In the genomic region with DNA sequence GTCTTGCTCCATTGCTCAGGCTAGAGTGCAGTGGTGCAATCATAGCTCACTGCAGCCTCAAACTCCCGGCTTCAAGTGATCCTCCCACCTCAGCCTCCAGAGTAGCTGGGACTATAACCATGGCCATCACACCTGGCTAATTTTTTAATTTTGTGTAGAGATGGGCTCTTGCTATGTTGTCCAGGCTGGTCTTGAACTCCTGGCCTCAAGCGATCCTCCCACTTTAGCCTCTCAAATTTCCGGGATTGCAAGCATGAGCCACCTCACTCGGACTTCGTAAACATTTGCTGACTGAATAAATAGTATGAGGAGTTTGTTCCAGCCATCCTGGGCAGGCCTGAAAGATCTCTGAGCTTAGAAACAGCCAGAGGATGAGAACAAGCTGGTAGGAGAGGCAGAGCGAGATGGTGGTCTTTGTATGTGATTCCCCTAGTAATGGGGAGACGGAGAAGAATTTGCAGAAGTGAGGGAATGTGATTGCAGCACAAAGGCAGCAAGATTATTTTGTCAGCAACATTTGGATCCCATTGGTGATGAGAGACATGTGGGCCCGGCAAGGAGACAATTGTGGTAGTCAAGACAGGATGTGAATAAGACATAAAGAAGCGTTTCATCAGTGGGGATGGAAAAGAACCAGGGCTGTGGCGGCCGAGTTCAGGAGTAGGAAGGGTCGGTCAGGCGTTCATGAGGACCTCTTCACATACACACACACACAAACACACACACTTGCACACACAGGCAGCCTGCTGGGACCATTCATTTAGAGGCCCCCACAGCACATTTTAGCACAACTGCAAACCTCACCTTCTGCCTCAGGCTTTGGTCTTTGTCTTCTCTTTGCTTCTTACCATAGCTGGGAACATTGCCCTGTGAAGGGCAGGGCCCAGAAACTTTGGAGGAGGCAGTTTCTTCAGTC, we compare ENCODE assay signal across 10 cellular contexts.
DNase-seq lines count a peak whose midpoint lies in the region; ATAC-seq and TF ChIP-seq lines count a peak whose summit lies in the region.
"Had no signal": no experiment of that assay in that cellular context is flagged by ENCODE, and none has a peak within 500 bp of the region (broad histone marks: within the 10 kb centered on the region; RNA-seq: fewer than 3 reads in every experiment).

No MANE protein-coding gene starts in this region.

- ATAC-seq in sciatic nerve (peak; percentile 44), GM19395 (IDR thresholded peaks at IDR 0.05; ENCODE audit: unreplicated experiment) (no peak), GM18858 (IDR thresholded peaks at IDR 0.05; ENCODE audit: unreplicated experiment) (no peak)

- H3K4me3 ChIP-seq in cardiac fibroblast (replicated peaks in 1 of 2; ENCODE audit: low read depth in 2 of 2, low read length in 2 of 2) = no peak overlapping the region

- DNase-seq in DMS79 treated with DMSO at 0.1 percent for 48 hours (lab: John Stamatoyannopoulos, UW) (peak; percentile 65), cardiac fibroblast (ENCODE audit: low read depth in 2 of 2) (peak; percentile 82 to 89), hippocampal formation (lab: John Stamatoyannopoulos, UW) (peak; percentile 31 to 34), sciatic nerve (ENCODE audit: low spot score) (no peak), HuH-7.5 (ENCODE audit: low spot score) (no peak)
- DNase-seq in effector CD4-positive, alpha-beta T cell = no peak
- DNase-seq: activated T-cell treated with anti-CD3 and anti-CD28 coated beads for 4 hours, NCI-H1048 had no signal

- no peak for TF ChIP-seq CTCF in cardiac fibroblast (IDR thresholded peaks at IDR 0.05; ENCODE audit: low read depth, low read length)

- intact Hi-C loops in sciatic nerve (cut with DNase I) = no loop called here

Comparison
In these comparisons a context has a peak if more than half of its experiments do, and no peak if none do; other contexts are left out.
1. DNase-seq: peak in DMS79 treated with DMSO at 0.1 percent for 48 hours (single experiment), cardiac fibroblast (2 of 2) and hippocampal formation (2 of 2); none in sciatic nerve (single experiment), effector CD4-positive, alpha-beta T cell (single experiment) and HuH-7.5 (single experiment).